ENCODE assay signal across 21 cellular contexts in the genomic region with DNA sequence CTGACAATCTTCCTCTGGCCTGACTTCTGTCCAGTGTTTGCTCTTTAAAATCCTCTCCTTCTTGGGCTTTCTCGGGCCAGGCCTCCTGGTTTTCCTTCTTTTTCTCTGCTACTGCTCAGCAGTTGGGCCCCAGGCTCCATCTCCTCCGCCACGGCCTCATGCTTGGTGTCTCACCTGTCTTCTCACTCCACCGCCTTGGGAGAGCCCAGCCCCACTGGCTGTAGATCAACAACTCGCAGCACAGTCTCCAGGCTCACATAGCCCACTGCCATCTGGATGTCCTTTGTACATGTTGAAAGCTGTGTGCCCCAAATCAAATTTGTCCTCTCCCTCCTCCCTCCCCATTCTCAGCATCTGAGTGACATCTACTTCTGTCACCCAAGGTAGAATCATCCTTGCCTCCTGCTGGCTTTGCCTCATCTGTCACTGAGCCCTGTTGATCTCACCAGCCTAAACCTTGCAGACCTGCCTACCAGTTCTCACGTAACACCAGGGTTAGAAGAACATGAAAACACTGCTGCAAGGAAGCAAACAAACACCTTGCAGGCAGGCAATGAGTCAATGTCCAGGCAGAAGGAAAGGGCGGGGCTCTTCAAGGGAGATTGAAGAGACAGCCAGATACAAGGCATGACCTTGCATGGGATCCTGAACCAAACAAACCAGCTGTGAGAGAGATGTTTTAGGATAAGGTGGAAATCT.
DNase-seq lines count a peak whose midpoint lies in the region; ATAC-seq, FAIRE-seq and TF ChIP-seq lines count a peak whose summit lies in the region.
"Had no signal": no experiment of that assay in that cellular context is flagged by ENCODE, and none has a peak within 500 bp of the region (broad histone marks: within the 10 kb centered on the region; RNA-seq: fewer than 3 reads in every experiment).

No MANE protein-coding gene starts in this region.

- no peaks in the 10 kb centered on the region for H3K79me2 ChIP-seq in astrocyte (ENCODE audit: insufficient read depth, low read length)

- H3K9ac ChIP-seq in astrocyte (ENCODE audit: low read length) = no peak overlapping the region
- H3K9ac ChIP-seq in kidney (ENCODE audit: low read length in 2 of 2) = no peak overlapping the region

- peak overlapping the region; percentile 40 for H3K4me3 Mint-ChIP-seq in astrocyte (ENCODE audit: unreplicated experiment)
- H3K4me3 Mint-ChIP-seq: activated naive CD8-positive, alpha-beta T cell treated with anti-CD3 and anti-CD28 coated beads for 36 hours; HFFc6; T-helper 17 cell had no signal

- H3K4me3 ChIP-seq in right cardiac atrium (ENCODE audit: low read length) = no peak overlapping the region
- no peak overlapping the region for H3K4me3 ChIP-seq in astrocyte (ENCODE audit: insufficient read depth, low read depth, low read length)
- H3K4me3 ChIP-seq in kidney (ENCODE audit: low read length in 2 of 2) = no peak overlapping the region
- no peak overlapping the region for H3K4me3 ChIP-seq in gastrocnemius medialis

- no peaks in the 10 kb centered on the region for H3K9me3 ChIP-seq in right cardiac atrium (ENCODE audit: control insufficient read depth, low read length)
- no peaks in the 10 kb centered on the region for H3K9me3 ChIP-seq in astrocyte (ENCODE audit: insufficient read depth, low read depth, low read length)
- no peaks in the 10 kb centered on the region for H3K9me3 ChIP-seq in kidney (ENCODE audit: control insufficient read depth in 1 of 2, low read length in 2 of 2)
- no peaks in the 10 kb centered on the region for H3K9me3 ChIP-seq in gastrocnemius medialis

- TF ChIP-seq CTCF in astrocyte (IDR thresholded peaks at IDR 0.05; ENCODE audit: insufficient read depth, low read depth, low read length) (no peak), kidney (IDR thresholded peaks at IDR 0.05; ENCODE audit: borderline replicate concordance, extremely low read depth, insufficient read depth) (no peak), gastrocnemius medialis (IDR thresholded peaks at IDR 0.05 in 4 of 5, conservative IDR thresholded peaks at IDR 0.05 in 1 of 5) (no peak)

- H3K27me3 Mint-ChIP-seq in astrocyte (ENCODE audit: low read depth, unreplicated experiment) = no peaks in the 10 kb centered on the region
- H3K27me3 Mint-ChIP-seq: activated naive CD8-positive, alpha-beta T cell treated with anti-CD3 and anti-CD28 coated beads for 36 hours; T-helper 17 cell had no signal

- H3K27me3 ChIP-seq in right cardiac atrium (ENCODE audit: control insufficient read depth, insufficient read depth) = no peaks in the 10 kb centered on the region
- no peaks in the 10 kb centered on the region for H3K27me3 ChIP-seq in astrocyte (ENCODE audit: insufficient read depth, low read length)
- no peaks in the 10 kb centered on the region for H3K27me3 ChIP-seq in gastrocnemius medialis

- H3K27ac Mint-ChIP-seq in astrocyte (ENCODE audit: unreplicated experiment) = no peak overlapping the region
- H3K27ac Mint-ChIP-seq: activated naive CD8-positive, alpha-beta T cell treated with anti-CD3 and anti-CD28 coated beads for 36 hours; HFFc6; T-helper 17 cell had no signal

- FAIRE-seq in astrocyte (lab: Jason Lieb, UNC) (no peak), kidney (lab: Jason Lieb, UNC) (no peak)
- FAIRE-seq: G401.6 had no signal

- in situ Hi-C loops in gastrocnemius medialis (cut with MboI; ENCODE audit: low sequenced_read_pairs in 4 of 4) = no loop called here

- peaks cover 9% of the 10 kb centered on the region for H3K36me3 Mint-ChIP-seq in astrocyte (ENCODE audit: low read depth, unreplicated experiment)
- H3K36me3 Mint-ChIP-seq: activated naive CD8-positive, alpha-beta T cell treated with anti-CD3 and anti-CD28 coated beads for 36 hours had no signal

- no peak for TF ChIP-seq POLR2A in gastrocnemius medialis (IDR thresholded peaks at IDR 0.05)

- no peaks in the 10 kb centered on the region for H3K36me3 ChIP-seq in astrocyte (ENCODE audit: insufficient read depth, low read length)
- H3K36me3 ChIP-seq in kidney (ENCODE audit: control insufficient read depth in 1 of 2, insufficient read depth in 2 of 2, low read length in 2 of 2) = peaks cover 0 to 5% of the 10 kb centered on the region in 2 donors
- H3K36me3 ChIP-seq in gastrocnemius medialis = peaks cover 0 to 19% of the 10 kb centered on the region in 2 donors

- ATAC-seq in right cardiac atrium (peak; percentile 31 to 44), HG03135 (IDR thresholded peaks at IDR 0.05; ENCODE audit: unreplicated experiment) (no peak), GM19023 (IDR thresholded peaks at IDR 0.05; ENCODE audit: unreplicated experiment) (no peak), gastrocnemius medialis (no peak)
- ATAC-seq: Panc1, sciatic nerve, T-helper 17 cell had no signal

- H3K4me1 ChIP-seq in right cardiac atrium (ENCODE audit: control insufficient read depth, insufficient read depth, low read length) (no peaks in the 10 kb centered on the region), astrocyte (ENCODE audit: insufficient read depth, low read length) (no peaks in the 10 kb centered on the region), kidney (ENCODE audit: control insufficient read depth in 1 of 2, insufficient read depth in 1 of 2, low read depth in 1 of 2, low read length in 2 of 2) (no peaks in the 10 kb centered on the region), gastrocnemius medialis (no peaks in the 10 kb centered on the region)

- no peaks in the 10 kb centered on the region for H3K9me3 Mint-ChIP-seq in astrocyte (ENCODE audit: unreplicated experiment)
- H3K9me3 Mint-ChIP-seq: activated naive CD8-positive, alpha-beta T cell treated with anti-CD3 and anti-CD28 coated beads for 36 hours; HFFc6 had no signal

- H3K27ac ChIP-seq in right cardiac atrium (ENCODE audit: low read length) (no peak overlapping the region), astrocyte (ENCODE audit: low read depth, low read length) (no peak overlapping the region), kidney (ENCODE audit: low read depth in 2 of 2, low read length in 2 of 2) (no peak overlapping the region), gastrocnemius medialis (no peak overlapping the region)
- H3K27ac ChIP-seq: C4-2B had no signal

- peak overlapping the region; percentile 17 for H2AFZ ChIP-seq in astrocyte (ENCODE audit: low read depth, low read length)

- DNase-seq in right cardiac atrium (no peak), cardiac septum (ENCODE audit: low spot score) (no peak), astrocyte (ENCODE audit: low read depth) (no peak), kidney (peak; percentile 56), medulla oblongata (ENCODE audit: extremely low spot score) (no peak), gastrocnemius medialis (no peak)
- DNase-seq: activated CD4-positive, alpha-beta T cell treated with anti-CD3 and anti-CD28 coated beads for 4 hours; activated CD8-positive, alpha-beta memory T cell treated with anti-CD3 and anti-CD28 coated beads, Interleukin-2, amount 50 U/mL, for 4 hours; activated naive CD8-positive, alpha-beta T cell treated with anti-CD3 and anti-CD28 coated beads for 36 hours; cerebellar nuclear complex; HFFc6; NCI-H1105; NCI-H2081; stimulated activated CD4-positive, alpha-beta T cell treated with anti-CD3 and anti-CD28 coated beads, Interleukin-15, amount 100 ng/mL, for 24 hours; T-helper 17 cell had no signal

- intact Hi-C loops in right cardiac atrium (cut with DNase I) (no loop called here), cardiac septum (cut with DNase I) (no loop called here), kidney (cut with DNase I) (no loop called here), gastrocnemius medialis (cut with DNase I; ENCODE audit: low total_unique reads) (no loop called here)

- H3K4me2 ChIP-seq in astrocyte (ENCODE audit: low read length) = no peak overlapping the region

- 93% methylated on average over 7 of the region's 7 CpGs for WGBS in right cardiac atrium

- peaks cover 3% of the 10 kb centered on the region for H4K20me1 ChIP-seq in astrocyte (ENCODE audit: insufficient read depth, low read length)

- peaks cover 4% of the 10 kb centered on the region for H3K4me1 Mint-ChIP-seq in astrocyte (ENCODE audit: low read depth, unreplicated experiment)
- H3K4me1 Mint-ChIP-seq: activated naive CD8-positive, alpha-beta T cell treated with anti-CD3 and anti-CD28 coated beads for 36 hours had no signal

Comparison
In these comparisons a context has a peak if more than half of its experiments do, and no peak if none do; other contexts are left out.
1. ATAC-seq: peak in right cardiac atrium (2 of 2); none in HG03135 (single experiment), GM19023 (single experiment) and gastrocnemius medialis (0 of 2).